24 cellular contexts compared by ENCODE assay signal in genomic region chr16:13848795-13849194, GRCh38.
"Had no signal": no experiment of that assay in that cellular context is flagged by ENCODE, and none has a peak within 500 bp of the region (broad histone marks: within the 10 kb centered on the region; RNA-seq: fewer than 3 reads in every experiment).

No MANE protein-coding gene starts in this region.

- H3K27me3 ChIP-seq: ascending aorta, breast epithelium, cardiac muscle cell, colonic mucosa had no signal

- H3K27ac Mint-ChIP-seq: activated CD8-positive, alpha-beta T cell treated with anti-CD3 and anti-CD28 coated beads for 36 hours; activated naive CD4-positive, alpha-beta T cell treated with anti-CD3 and anti-CD28 coated beads, Interleukin-2, amount 10 ng/mL, durations not matched to agents 7 days and 5 days; activated naive CD4-positive, alpha-beta T cell treated with anti-CD3 and anti-CD28 coated beads, Interleukin-2, amount 50 U/mL, for 72 hours; activated naive CD8-positive, alpha-beta T cell treated with anti-CD3 and anti-CD28 coated beads, Interleukin-2, amount 10 ng/mL, durations not matched to agents 7 days and 5 days; brain had no signal

- DNase-seq: activated CD4-positive, alpha-beta T cell treated with anti-CD3 and anti-CD28 coated beads for 1 hour; activated CD4-positive, alpha-beta T cell treated with anti-CD3 and anti-CD28 coated beads for 48 hours; activated CD4-positive, alpha-beta T cell treated with anti-CD3 and anti-CD28 coated beads, Interleukin-2, amount 50 U/mL, for 1 hour; activated CD4-positive, alpha-beta T cell treated with anti-CD3 and anti-CD28 coated beads, Interleukin-2, amount 50 U/mL, for 48 hours; activated CD8-positive, alpha-beta memory T cell treated with anti-CD3 and anti-CD28 coated beads for 24 hours; activated CD8-positive, alpha-beta T cell treated with anti-CD3 and anti-CD28 coated beads for 36 hours; activated gamma-delta T cell; activated naive CD4-positive, alpha-beta T cell; activated naive CD4-positive, alpha-beta T cell treated with anti-CD3 and anti-CD28 coated beads, Interleukin-2, amount 10 ng/mL, durations not matched to agents 7 days and 5 days; activated naive CD8-positive, alpha-beta T cell treated with anti-CD3 and anti-CD28 coated beads, Interleukin-2, amount 10 ng/mL, durations not matched to agents 7 days and 5 days; activated T-cell treated with anti-CD3 and anti-CD28 coated beads, Interleukin-2, amount 50 U/mL, for 1 hour; activated T-cell treated with anti-CD3 and anti-CD28 coated beads, Interleukin-2, amount 50 U/mL, for 48 hours; central memory CD4-positive, alpha-beta T cell; cerebellar nuclear complex; colonic mucosa; effector CD8-positive, alpha-beta T cell; foreskin fibroblast; head of caudate nucleus; T-helper 2 cell had no signal

- H3K4me3 ChIP-seq: ascending aorta, breast epithelium, cardiac muscle cell, colonic mucosa had no signal

- H3K4me1 Mint-ChIP-seq: activated naive CD4-positive, alpha-beta T cell treated with anti-CD3 and anti-CD28 coated beads, Interleukin-2, amount 10 ng/mL, durations not matched to agents 7 days and 5 days; activated naive CD8-positive, alpha-beta T cell treated with anti-CD3 and anti-CD28 coated beads, Interleukin-2, amount 10 ng/mL, durations not matched to agents 7 days and 5 days; brain had no signal

- H3K36me3 ChIP-seq: ascending aorta, breast epithelium, cardiac muscle cell, colonic mucosa had no signal

- H3K36me3 Mint-ChIP-seq: activated naive CD4-positive, alpha-beta T cell treated with anti-CD3 and anti-CD28 coated beads, Interleukin-2, amount 10 ng/mL, durations not matched to agents 7 days and 5 days; activated naive CD4-positive, alpha-beta T cell treated with anti-CD3 and anti-CD28 coated beads, Interleukin-2, amount 50 U/mL, for 72 hours; activated naive CD8-positive, alpha-beta T cell treated with anti-CD3 and anti-CD28 coated beads, Interleukin-2, amount 10 ng/mL, durations not matched to agents 7 days and 5 days; brain had no signal

- H3K9me3 Mint-ChIP-seq: activated CD8-positive, alpha-beta T cell treated with anti-CD3 and anti-CD28 coated beads for 36 hours had no signal

- H3K4me1 ChIP-seq: ascending aorta, breast epithelium, colonic mucosa had no signal

- H3K4me3 Mint-ChIP-seq: activated CD8-positive, alpha-beta T cell treated with anti-CD3 and anti-CD28 coated beads for 36 hours; activated naive CD4-positive, alpha-beta T cell treated with anti-CD3 and anti-CD28 coated beads, Interleukin-2, amount 10 ng/mL, durations not matched to agents 7 days and 5 days; activated naive CD8-positive, alpha-beta T cell treated with anti-CD3 and anti-CD28 coated beads, Interleukin-2, amount 10 ng/mL, durations not matched to agents 7 days and 5 days; brain had no signal

- H3K27ac ChIP-seq: ascending aorta, breast epithelium, cardiac muscle cell, colonic mucosa had no signal

- H3K9me3 ChIP-seq: ascending aorta, colonic mucosa had no signal
